In the genomic region with DNA sequence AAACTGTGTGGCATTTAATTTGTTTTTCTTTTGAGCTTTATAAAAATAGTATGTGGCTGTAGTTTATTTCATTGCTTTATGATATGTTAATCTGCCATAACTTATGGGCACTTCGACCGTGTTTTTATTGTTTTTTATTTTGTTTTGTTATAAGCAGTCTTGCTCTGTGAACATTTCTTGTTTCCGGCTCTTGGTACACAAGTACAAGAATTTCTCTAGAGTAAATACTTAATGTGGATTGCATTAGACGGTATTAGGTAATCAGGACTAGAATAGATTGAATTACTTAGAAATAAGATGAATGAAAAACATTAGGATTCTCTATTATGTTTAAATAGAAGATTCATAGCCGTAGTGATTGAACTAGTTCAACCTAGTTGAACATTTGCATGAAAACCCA, we compare ENCODE assay signal across 10 cellular contexts. TPM values are rescaled to one million over a fixed set of nuclear protein-coding genes. Genes with fewer than 3 reads are reported as not detected.
A peak's percentile ranks its signal among the peaks of the same experiment; 100 is the strongest.
DNase-seq lines count a peak whose midpoint lies in the region; ATAC-seq and TF ChIP-seq lines count a peak whose summit lies in the region.
"Had no signal": no experiment of that assay in that cellular context is flagged by ENCODE, and none has a peak within 500 bp of the region (broad histone marks: within the 10 kb centered on the region; RNA-seq: fewer than 3 reads in every experiment).

No MANE protein-coding gene starts in this region.

- no peaks in the 10 kb centered on the region for H3K9me3 ChIP-seq in upper lobe of left lung
- H3K9me3 ChIP-seq: adrenal gland had no signal

- WGBS in upper lobe of left lung, 2 donors = 26 to 27% methylated on average over 5 of the region's 5 CpGs

- H3K27me3 ChIP-seq in upper lobe of left lung = no peaks in the 10 kb centered on the region
- H3K27me3 ChIP-seq: adrenal gland had no signal

- no peak for TF ChIP-seq EP300 in upper lobe of left lung (IDR thresholded peaks at IDR 0.05)

- H3K4me3 ChIP-seq in upper lobe of left lung = peak overlapping the region in 3 of 4 donors; percentile 76 to 86 (median 79)

- H3K36me3 ChIP-seq in upper lobe of left lung = no peaks in the 10 kb centered on the region
- H3K36me3 ChIP-seq: adrenal gland had no signal

- H3K9me3 Mint-ChIP-seq in activated naive CD4-positive, alpha-beta T cell treated with anti-CD3 and anti-CD28 coated beads, Interleukin-2, amount 50 U/mL, for 24 hours = no peaks in the 10 kb centered on the region
- no peaks in the 10 kb centered on the region for H3K9me3 Mint-ChIP-seq in activated T-helper 1 cell treated with anti-CD3 and anti-CD28 coated beads, Interleukin-12 subunit alpha, Interleukin-12 subunit beta, Interleukin-2, Interleukin-4 antibody, amounts not matched to agents 30 ng/mL and 10 ng/mL and 1 ng/mL, durations not matched to agents 14 hours and 24 hours and 36 hours
- no peaks in the 10 kb centered on the region for H3K9me3 Mint-ChIP-seq in immature natural killer cell

- H3K36me3 Mint-ChIP-seq in activated naive CD4-positive, alpha-beta T cell treated with anti-CD3 and anti-CD28 coated beads, Interleukin-2, amount 50 U/mL, for 24 hours = no peaks in the 10 kb centered on the region
- peaks cover 4% of the 10 kb centered on the region for H3K36me3 Mint-ChIP-seq in activated T-helper 1 cell treated with anti-CD3 and anti-CD28 coated beads, Interleukin-12 subunit alpha, Interleukin-12 subunit beta, Interleukin-2, Interleukin-4 antibody, amounts not matched to agents 30 ng/mL and 10 ng/mL and 1 ng/mL, durations not matched to agents 14 hours and 24 hours and 36 hours (ENCODE audit: low read depth)
- H3K36me3 Mint-ChIP-seq in immature natural killer cell = no peaks in the 10 kb centered on the region

- no peak for TF ChIP-seq POLR2A in upper lobe of left lung (IDR thresholded peaks at IDR 0.05)

- DNase-seq in activated naive CD4-positive, alpha-beta T cell treated with Interleukin-2 at 50 U/mL for 16 hours = no peak
- no peak for DNase-seq in activated T-helper 1 cell treated with anti-CD3 and anti-CD28 coated beads, Interleukin-12 subunit alpha, Interleukin-12 subunit beta, Interleukin-2, Interleukin-4 antibody, amounts not matched to agents 30 ng/mL and 10 ng/mL and 1 ng/mL, durations not matched to agents 14 hours and 24 hours and 36 hours (ENCODE audit: low spot score)
- no peak for DNase-seq in immature natural killer cell
- no peak for DNase-seq in upper lobe of left lung
- DNase-seq in SW 1271 (lab: John Stamatoyannopoulos, UW) = no peak
- no peak for DNase-seq in DMS53 (lab: John Stamatoyannopoulos, UW)
- DNase-seq: adrenal gland, kidney glomerular epithelial cell had no signal

- ATAC-seq in upper lobe of left lung (ENCODE audit: low FRiP score in 2 of 2) = no peak
- ATAC-seq in GM19023 (IDR thresholded peaks at IDR 0.05; ENCODE audit: unreplicated experiment) = no peak

- peaks cover 40% of the 10 kb centered on the region for H3K4me1 Mint-ChIP-seq in activated naive CD4-positive, alpha-beta T cell treated with anti-CD3 and anti-CD28 coated beads, Interleukin-2, amount 50 U/mL, for 24 hours
- peaks cover 43% of the 10 kb centered on the region for H3K4me1 Mint-ChIP-seq in activated T-helper 1 cell treated with anti-CD3 and anti-CD28 coated beads, Interleukin-12 subunit alpha, Interleukin-12 subunit beta, Interleukin-2, Interleukin-4 antibody, amounts not matched to agents 30 ng/mL and 10 ng/mL and 1 ng/mL, durations not matched to agents 14 hours and 24 hours and 36 hours (ENCODE audit: low read depth)
- H3K4me1 Mint-ChIP-seq in immature natural killer cell = peaks cover 43 to 61% of the 10 kb centered on the region in 2 donors

- H3K27ac Mint-ChIP-seq in activated naive CD4-positive, alpha-beta T cell treated with anti-CD3 and anti-CD28 coated beads, Interleukin-2, amount 50 U/mL, for 24 hours = peak overlapping the region; percentile 80
- H3K27ac Mint-ChIP-seq in activated T-helper 1 cell treated with anti-CD3 and anti-CD28 coated beads, Interleukin-12 subunit alpha, Interleukin-12 subunit beta, Interleukin-2, Interleukin-4 antibody, amounts not matched to agents 30 ng/mL and 10 ng/mL and 1 ng/mL, durations not matched to agents 14 hours and 24 hours and 36 hours = peak overlapping the region; percentile 67
- peak overlapping the region; percentile 57 to 96 (median 90) for H3K27ac Mint-ChIP-seq in immature natural killer cell

- no peak for TF ChIP-seq CTCF in upper lobe of left lung (IDR thresholded peaks at IDR 0.05)

- no peaks in the 10 kb centered on the region for H3K27me3 Mint-ChIP-seq in activated naive CD4-positive, alpha-beta T cell treated with anti-CD3 and anti-CD28 coated beads, Interleukin-2, amount 50 U/mL, for 24 hours
- no peaks in the 10 kb centered on the region for H3K27me3 Mint-ChIP-seq in activated T-helper 1 cell treated with anti-CD3 and anti-CD28 coated beads, Interleukin-12 subunit alpha, Interleukin-12 subunit beta, Interleukin-2, Interleukin-4 antibody, amounts not matched to agents 30 ng/mL and 10 ng/mL and 1 ng/mL, durations not matched to agents 14 hours and 24 hours and 36 hours (ENCODE audit: insufficient read depth)
- peaks cover 6 to 17% (median 9%) of the 10 kb centered on the region in 3 donors for H3K27me3 Mint-ChIP-seq in immature natural killer cell (ENCODE audit: low read depth in 3 of 3)

- H3K4me3 Mint-ChIP-seq in activated naive CD4-positive, alpha-beta T cell treated with anti-CD3 and anti-CD28 coated beads, Interleukin-2, amount 50 U/mL, for 24 hours = peak overlapping the region; percentile 91
- H3K4me3 Mint-ChIP-seq in activated T-helper 1 cell treated with anti-CD3 and anti-CD28 coated beads, Interleukin-12 subunit alpha, Interleukin-12 subunit beta, Interleukin-2, Interleukin-4 antibody, amounts not matched to agents 30 ng/mL and 10 ng/mL and 1 ng/mL, durations not matched to agents 14 hours and 24 hours and 36 hours = peak overlapping the region; percentile 91
- peak overlapping the region; percentile 88 to 94 (median 91) for H3K4me3 Mint-ChIP-seq in immature natural killer cell

- intact Hi-C loops in activated T-helper 1 cell treated with anti-CD3 and anti-CD28 coated beads, Interleukin-12 subunit alpha, Interleukin-12 subunit beta, Interleukin-2, Interleukin-4 antibody, amounts not matched to agents 30 ng/mL and 10 ng/mL and 1 ng/mL, durations not matched to agents 14 hours and 24 hours and 36 hours (cut with micrococcal nuclease) = loop anchor here (2.0 to 5.0 kb wide), 2 partner anchors 49 to 165 kb away; a partner anchor contains a TSS

- peak overlapping the region in 2 of 4 donors; percentile 96 for H3K27ac ChIP-seq in upper lobe of left lung

- peaks cover 18 to 35% (median 25%) of the 10 kb centered on the region in 4 donors for H3K4me1 ChIP-seq in upper lobe of left lung

RNA-seq across cellular contexts. Expression of a gene that starts 2.1 kb away (rescaled TPM):
- 43.3 and 50.3 TPM in 2 replicates for total RNA-seq in activated T-helper 1 cell treated with anti-CD3 and anti-CD28 coated beads, Interleukin-12 subunit alpha, Interleukin-12 subunit beta, Interleukin-2, Interleukin-4 antibody, amounts not matched to agents 30 ng/mL and 10 ng/mL and 1 ng/mL, durations not matched to agents 14 hours and 24 hours and 36 hours
- polyA plus RNA-seq in immature natural killer cell = 100 to 1,000 TPM; 136 to 143 (median 136) TPM
- total RNA-seq in upper lobe of left lung = 100 to 1,000 TPM in 2 of 6 donors, 10 to 100 TPM in 4; 36.7 to 151 (median 70.5) TPM
